ENCODE assay signal across 16 cellular contexts in the genomic region with DNA sequence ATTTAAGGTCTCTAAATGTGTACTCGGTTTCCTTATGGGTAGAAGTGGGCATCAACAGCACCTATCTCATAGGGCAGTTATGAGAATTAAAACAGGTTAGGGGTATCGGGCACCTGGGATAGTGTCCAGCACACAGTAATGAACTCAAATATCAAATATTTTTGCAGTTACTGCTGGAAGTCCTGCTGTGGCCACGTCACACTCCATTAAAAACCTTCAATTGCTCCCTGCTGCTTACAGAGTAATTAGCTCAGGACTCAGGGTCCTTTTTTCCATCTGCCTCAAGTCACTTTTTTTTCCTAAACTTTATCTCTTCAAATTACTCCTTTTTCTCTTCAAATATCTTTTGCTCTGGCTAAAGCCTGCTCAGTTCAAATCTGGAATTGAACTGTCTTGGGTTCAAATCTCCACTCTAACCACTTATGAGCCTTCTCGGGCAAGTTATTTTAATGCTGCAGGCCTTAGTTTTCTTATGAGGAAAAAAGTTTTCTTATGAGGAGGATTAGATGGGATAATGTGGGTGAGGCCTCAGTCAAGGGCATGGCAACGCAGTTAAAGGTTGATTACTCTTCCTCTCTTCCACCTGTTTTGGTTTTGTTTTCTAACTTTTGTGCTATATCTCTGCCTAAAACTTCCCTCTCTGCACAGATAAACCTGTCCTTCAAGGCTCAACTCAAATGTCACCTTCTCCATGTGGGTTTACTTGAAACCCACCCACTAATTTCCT.
DNase-seq lines count a peak whose midpoint lies in the region; ATAC-seq and TF ChIP-seq lines count a peak whose summit lies in the region.
"Had no signal": no experiment of that assay in that cellular context is flagged by ENCODE, and none has a peak within 500 bp of the region (broad histone marks: within the 10 kb centered on the region; RNA-seq: fewer than 3 reads in every experiment).

No MANE protein-coding gene starts in this region.

- H3K27me3 ChIP-seq in ACC112 (ENCODE audit: insufficient read depth, low read length), result no peaks in the 10 kb centered on the region
- H3K27me3 ChIP-seq in KMS-11 (ENCODE audit: insufficient read depth, low read depth), result no peaks in the 10 kb centered on the region

- no peaks in the 10 kb centered on the region for H3K27me3 Mint-ChIP-seq in nephron progenitor cell (ENCODE audit: low read depth, poor library complexity)
- H3K27me3 Mint-ChIP-seq: dendritic cell treated with granulocyte-macrophage colony-stimulating factor and Interleukin-4, amounts not matched to agents 40 ng/mL and 50 ng/mL, for 4 days had no signal

- in situ Hi-C loops in astrocyte of the cerebellum (cut with HindIII; ENCODE audit: low sequenced_read_pairs), result no loop called here

- no peak overlapping the region for H3K4me3 Mint-ChIP-seq in nephron progenitor cell
- H3K4me3 Mint-ChIP-seq: activated naive CD8-positive, alpha-beta T cell treated with anti-CD3 and anti-CD28 coated beads, Interleukin-2, amount 10 ng/mL, durations not matched to agents 7 days and 5 days; dendritic cell treated with granulocyte-macrophage colony-stimulating factor and Interleukin-4, amounts not matched to agents 40 ng/mL and 50 ng/mL, for 4 days had no signal

- peak overlapping the region; percentile 56 for H3K4me2 ChIP-seq in KMS-11

- H3K36me3 Mint-ChIP-seq in nephron progenitor cell (ENCODE audit: low read depth), result peaks cover 31% of the 10 kb centered on the region

- H3K36me3 ChIP-seq in ACC112 (ENCODE audit: insufficient read depth, low read length) (no peaks in the 10 kb centered on the region), KMS-11 (ENCODE audit: insufficient read depth) (no peaks in the 10 kb centered on the region)

- TF ChIP-seq CTCF in KMS-11 (conservative IDR thresholded peaks at IDR 0.05; ENCODE audit: low read depth, low read length), result no peak
- TF ChIP-seq CTCF in astrocyte of the cerebellum (IDR thresholded peaks at IDR 0.05; ENCODE audit: low read depth, low read length, missing control alignments), result no peak
- no peak for TF ChIP-seq CTCF in nephron progenitor cell (IDR thresholded peaks at IDR 0.05)

- H3K9ac ChIP-seq in KMS-11, result no peak overlapping the region

- peak; percentile 45 for DNase-seq in astrocyte of the cerebellum (ENCODE audit: low read depth)
- no peak for DNase-seq in nephron progenitor cell
- DNase-seq in T1000 (lab: John Stamatoyannopoulos, UW), result no peak
- DNase-seq in ecto neural progenitor cell (ENCODE audit: low spot score), result no peak
- DNase-seq: activated CD4-positive, CD25-positive, alpha-beta regulatory T cell; activated naive CD8-positive, alpha-beta T cell treated with anti-CD3 and anti-CD28 coated beads, Interleukin-2, amount 10 ng/mL, durations not matched to agents 7 days and 5 days; Kasumi-1; mesendoderm; NCI-H187 treated with DMSO at 0.1 percent for 48 hours; occipital lobe; stimulated activated CD4-positive, alpha-beta T cell treated with anti-CD3 and anti-CD28 coated beads, Interleukin-12 subunit alpha, Interleukin-12 subunit beta, amount 100 ng/mL, for 4 hours had no signal

- peak overlapping the region; percentile 37 for H3K27ac Mint-ChIP-seq in nephron progenitor cell
- H3K27ac Mint-ChIP-seq: activated naive CD8-positive, alpha-beta T cell treated with anti-CD3 and anti-CD28 coated beads, Interleukin-2, amount 10 ng/mL, durations not matched to agents 7 days and 5 days; dendritic cell treated with granulocyte-macrophage colony-stimulating factor and Interleukin-4, amounts not matched to agents 40 ng/mL and 50 ng/mL, for 4 days had no signal

- H3K27ac ChIP-seq in ACC112 (ENCODE audit: low read depth, low read length) (peak overlapping the region; percentile 74; the same call in 1 of the 2 replicates), KMS-11 (peak overlapping the region; percentile 31; the same call in 1 of the 2 replicates)

- ATAC-seq in GM21619 (IDR thresholded peaks at IDR 0.05; ENCODE audit: unreplicated experiment), result no peak
- ATAC-seq in GM21381 (IDR thresholded peaks at IDR 0.05; ENCODE audit: unreplicated experiment), result no peak

- H3K79me2 ChIP-seq in ACC112 (ENCODE audit: control insufficient read depth, insufficient read depth, low read length, unreplicated experiment) (peaks cover 70% of the 10 kb centered on the region), KMS-11 (ENCODE audit: insufficient read depth, low read depth) (peaks cover 97% of the 10 kb centered on the region)

- H3K4me1 ChIP-seq in ACC112 (ENCODE audit: control insufficient read depth, insufficient read depth, low read length, unreplicated experiment) (peaks cover 37% of the 10 kb centered on the region), KMS-11 (ENCODE audit: low read depth, poor library complexity, severe bottlenecking) (peaks cover 93% of the 10 kb centered on the region)

- H3K4me3 ChIP-seq in ACC112 (ENCODE audit: low read depth, low read length), result no peak overlapping the region
- no peak overlapping the region for H3K4me3 ChIP-seq in KMS-11 (IDR thresholded peaks at IDR 0.05; ENCODE audit: insufficient read depth, low read depth, low read length)
- no peak overlapping the region for H3K4me3 ChIP-seq in astrocyte of the cerebellum (ENCODE audit: low read depth, low read length)

- H2AFZ ChIP-seq in ACC112 (ENCODE audit: low read length, unreplicated experiment) (no peak overlapping the region), KMS-11 (ENCODE audit: low read depth) (no peak overlapping the region)

- no peaks in the 10 kb centered on the region for H4K20me1 ChIP-seq in KMS-11 (ENCODE audit: insufficient read depth)

- H3K9me3 Mint-ChIP-seq in nephron progenitor cell, result peaks cover 24% of the 10 kb centered on the region
- H3K9me3 Mint-ChIP-seq: activated naive CD8-positive, alpha-beta T cell treated with anti-CD3 and anti-CD28 coated beads, Interleukin-2, amount 10 ng/mL, durations not matched to agents 7 days and 5 days; dendritic cell treated with granulocyte-macrophage colony-stimulating factor and Interleukin-4, amounts not matched to agents 40 ng/mL and 50 ng/mL, for 4 days had no signal

- H3K4me1 Mint-ChIP-seq in nephron progenitor cell, result peaks cover 40% of the 10 kb centered on the region
